In the genomic region with DNA sequence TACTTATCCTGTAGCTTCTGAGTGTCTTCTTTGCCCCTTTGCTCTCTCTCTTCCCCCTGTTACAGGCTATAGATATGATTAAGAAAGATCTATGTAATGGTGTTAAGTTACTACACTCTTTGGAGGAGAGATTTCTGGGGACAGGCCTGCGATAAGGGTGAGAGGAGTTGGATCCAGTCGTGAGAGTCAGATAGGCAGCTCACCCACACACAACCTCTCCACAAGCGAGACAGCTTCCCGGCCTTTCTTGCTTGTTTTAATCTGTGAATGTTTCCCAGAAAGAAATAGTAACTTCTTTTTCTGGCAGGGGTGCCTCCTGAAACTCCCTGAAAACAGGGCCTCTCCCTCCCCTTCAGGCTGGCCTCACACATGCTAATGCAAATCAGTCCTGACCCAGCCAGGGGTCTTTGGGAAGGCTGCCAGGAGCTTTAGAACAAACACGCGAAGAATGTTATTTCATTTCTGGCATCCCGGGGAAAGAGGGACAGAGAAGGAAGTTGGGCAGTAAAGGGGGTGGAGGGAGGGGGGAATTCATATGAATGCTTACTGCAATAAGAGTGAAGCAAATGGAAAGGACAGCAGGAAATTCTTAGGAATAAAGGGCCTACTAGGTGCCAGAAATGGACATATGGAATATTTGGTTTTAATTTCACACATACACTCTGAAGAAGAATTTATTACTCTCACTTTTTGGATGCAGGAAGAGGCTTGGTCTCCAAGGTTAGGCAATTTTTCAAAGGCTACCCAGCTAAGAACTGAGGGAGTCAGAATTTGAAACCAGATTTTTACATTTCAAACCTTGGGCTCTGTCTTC, we compare ENCODE assay signal across 1 cellular context.
TF ChIP-seq lines count a peak whose summit lies in the region.

No MANE protein-coding gene starts in this region.

TF ChIP-seq in GM23338, 12 proteins besides CTCF, POLR2A, EP300 and RAD21 (continued from another document):
- TF ChIP-seq ZNF462 (CRISPR knock-in tag; IDR thresholded peaks at IDR 0.05) (peak; percentile 88), NANOG (IDR thresholded peaks at IDR 0.05; ENCODE audit: borderline replicate concordance) (peak; percentile 81)
